ENCODE assay signal across 18 cellular contexts in genomic region chr7:30180718-30181117, GRCh38.
"Had no signal": no experiment of that assay in that cellular context is flagged by ENCODE, and none has a peak within 500 bp of the region (broad histone marks: within the 10 kb centered on the region; RNA-seq: fewer than 3 reads in every experiment).

No MANE protein-coding gene starts in this region.

- ATAC-seq: activated CD8-positive, alpha-beta T cell treated with anti-CD3 and anti-CD28 coated beads for 36 hours; activated naive CD4-positive, alpha-beta T cell treated with anti-CD3 and anti-CD28 coated beads, Interleukin-2, amount 50 U/mL, for 72 hours; body of pancreas; WTC11 had no signal

- H3K27ac ChIP-seq: body of pancreas, epithelial cell of prostate had no signal

- H3K36me3 ChIP-seq: suprapubic skin had no signal

- H3K4me3 ChIP-seq: body of pancreas, lung, suprapubic skin had no signal

- FAIRE-seq: TTC549 had no signal

- H3K9me3 ChIP-seq: body of pancreas, suprapubic skin had no signal

- DNase-seq: activated CD4-positive, alpha-beta T cell treated with anti-CD3 and anti-CD28 coated beads for 48 hours; activated CD8-positive, alpha-beta memory T cell treated with anti-CD3 and anti-CD28 coated beads, Interleukin-2, amount 50 U/mL, for 4 hours; activated CD8-positive, alpha-beta T cell treated with anti-CD3 and anti-CD28 coated beads for 36 hours; activated gamma-delta T cell; activated T-cell treated with anti-CD3 and anti-CD28 coated beads, Interleukin-2, amount 50 U/mL, for 48 hours; body of pancreas; cortex of kidney; effector memory CD4-positive, alpha-beta T cell; stimulated activated CD4-positive, alpha-beta T cell treated with anti-CD3 and anti-CD28 coated beads, Interleukin-12 subunit alpha, Interleukin-12 subunit beta, amount 100 ng/mL, for 4 hours; stimulated activated CD4-positive, alpha-beta T cell treated with anti-CD3 and anti-CD28 coated beads, Interleukin-2, amount 100 ng/mL, for 24 hours; stimulated activated naive CD4-positive, alpha-beta T cell; SW 1271 had no signal

- H3K27me3 ChIP-seq: body of pancreas, suprapubic skin had no signal
